9 cellular contexts compared by ENCODE assay signal in the genomic region with DNA sequence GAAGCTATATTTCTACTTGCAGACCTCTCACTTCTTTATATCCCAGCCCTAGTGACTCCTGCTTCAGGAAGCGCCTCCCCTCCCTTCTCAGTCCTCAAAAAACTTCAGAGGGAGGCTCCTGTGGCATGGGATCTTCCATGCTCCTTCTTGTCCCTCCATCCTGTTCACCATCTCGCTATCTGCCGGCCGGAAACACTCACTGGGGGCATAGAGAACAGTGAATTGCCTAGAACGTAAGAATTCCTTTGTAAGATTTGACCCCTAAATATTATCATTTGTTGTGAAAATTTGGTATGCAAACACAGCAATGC.
DNase-seq lines count a peak whose midpoint lies in the region; ATAC-seq and TF ChIP-seq lines count a peak whose summit lies in the region.
"Had no signal": no experiment of that assay in that cellular context is flagged by ENCODE, and none has a peak within 500 bp of the region (broad histone marks: within the 10 kb centered on the region; RNA-seq: fewer than 3 reads in every experiment).

No MANE protein-coding gene starts in this region.

- CTCF ChIA-PET in Caco-2 (lab: Charles Lee) = no interaction called here

- no peak overlapping the region for H3K14ac ChIP-seq in trophoblast cell (ENCODE audit: low read length)

- no peak overlapping the region for H4K8ac ChIP-seq in trophoblast cell (ENCODE audit: low read depth, low read length)

- no peaks in the 10 kb centered on the region for H3K9me3 Mint-ChIP-seq in Caco-2 (ENCODE audit: unreplicated experiment)
- peaks cover 0 to 2% of the 10 kb centered on the region in 2 donors for H3K9me3 Mint-ChIP-seq in effector memory CD8-positive, alpha-beta T cell

- in situ Hi-C loops in G401 (cut with HindIII; ENCODE audit: low sequenced_read_pairs) = no loop called here

- H3K4me3 ChIP-seq in Caco-2 (ENCODE audit: low read depth, low read length) (peak overlapping the region; percentile 26), OCI-LY3 (ENCODE audit: low read length) (peak overlapping the region; percentile 98), trophoblast cell (ENCODE audit: low read depth, low read length) (no peak overlapping the region)

- no CpG with 5 or more reads among the region's 5 CpGs for WGBS in trophoblast cell (ENCODE audit: extremely low coverage, insufficient coverage, insufficient read length)

- H3K9me3 ChIP-seq in Caco-2 (no peaks in the 10 kb centered on the region), OCI-LY3 (ENCODE audit: insufficient read depth, low read length) (no peaks in the 10 kb centered on the region), trophoblast cell (ENCODE audit: insufficient read depth, low read depth, low read length) (no peaks in the 10 kb centered on the region)
- H3K9me3 ChIP-seq: SJSA1 had no signal

- H3K4me1 Mint-ChIP-seq in Caco-2 (ENCODE audit: low read depth, unreplicated experiment) = peaks cover 17% of the 10 kb centered on the region
- H3K4me1 Mint-ChIP-seq in effector memory CD8-positive, alpha-beta T cell (ENCODE audit: low read depth in 2 of 2) = peaks cover 13 to 19% of the 10 kb centered on the region in 2 donors

- TF ChIP-seq CTCF in Caco-2 (IDR thresholded peaks at IDR 0.05; ENCODE audit: insufficient read depth in 1 of 2, low read depth in 1 of 2, low read length in 1 of 2, severe bottlenecking in 1 of 2, unreplicated experiment in 1 of 2) = no peak
- TF ChIP-seq CTCF in OCI-LY3 (IDR thresholded peaks at IDR 0.05; ENCODE audit: low read depth, low read length) = no peak

- no peak for DNase-seq in Caco-2
- DNase-seq in effector memory CD8-positive, alpha-beta T cell = no peak
- DNase-seq in trophoblast cell = peak in 1 of 2 donors; percentile 12
- DNase-seq in ecto neural progenitor cell (ENCODE audit: low spot score) = no peak
- DNase-seq in putamen (ENCODE audit: low spot score) = no peak
- no peak for DNase-seq in G401 (ENCODE audit: low spot score)

- H2AK5ac ChIP-seq in trophoblast cell (ENCODE audit: low read length) = no peak overlapping the region

- no TSS peak for BruUV-seq in Caco-2 (replicated peaks; lab: Mats Ljungman, UMichigan)

- H3K4ac ChIP-seq in trophoblast cell (ENCODE audit: low read depth, low read length) = no peak overlapping the region

- no peak overlapping the region for H3K27ac ChIP-seq in OCI-LY3 (ENCODE audit: low read length)
- H3K27ac ChIP-seq in trophoblast cell (ENCODE audit: low read depth, low read length) = no peak overlapping the region

- no peak overlapping the region for H2BK12ac ChIP-seq in trophoblast cell (ENCODE audit: low read length)

- H2AFZ ChIP-seq in OCI-LY3 (ENCODE audit: low read depth, low read length) = no peak overlapping the region
- no peak overlapping the region for H2AFZ ChIP-seq in trophoblast cell (ENCODE audit: insufficient read depth, low read length, poor library complexity)

- peak overlapping the region; percentile 89 for H3K27ac Mint-ChIP-seq in Caco-2 (ENCODE audit: unreplicated experiment)
- H3K27ac Mint-ChIP-seq in effector memory CD8-positive, alpha-beta T cell = peak overlapping the region; percentile 98 to 99

- H3K4me1 ChIP-seq in Caco-2 (no peaks in the 10 kb centered on the region), OCI-LY3 (ENCODE audit: low read length) (no peaks in the 10 kb centered on the region), trophoblast cell (ENCODE audit: control insufficient read depth in 1 of 2, insufficient read depth in 2 of 2, low read length in 2 of 2) (peaks cover 3 to 10% of the 10 kb centered on the region in 2 experiments)

- POLR2A ChIA-PET in Caco-2 (lab: Charles Lee) = no interaction called here

- no peak overlapping the region for H3K18ac ChIP-seq in trophoblast cell (ENCODE audit: low read length)

- H3K4me2 ChIP-seq in OCI-LY3 (ENCODE audit: low read length) = peak overlapping the region; percentile 47
- H3K4me2 ChIP-seq in trophoblast cell (ENCODE audit: low read length) = peak overlapping the region; percentile 17

- no peaks in the 10 kb centered on the region for H3K79me2 ChIP-seq in OCI-LY3 (ENCODE audit: low read length)
- H3K79me2 ChIP-seq in trophoblast cell (ENCODE audit: control insufficient read depth, insufficient read depth, low read length, poor library complexity) = no peaks in the 10 kb centered on the region

- H3K79me1 ChIP-seq in trophoblast cell (ENCODE audit: low read length) = peaks cover 3% of the 10 kb centered on the region

- H3K36me3 ChIP-seq in Caco-2 (ENCODE audit: control insufficient read depth, insufficient read depth, low read length) (no peaks in the 10 kb centered on the region), OCI-LY3 (replicated peaks; ENCODE audit: low read depth, low read length) (no peaks in the 10 kb centered on the region), trophoblast cell (ENCODE audit: control insufficient read depth in 1 of 2, insufficient read depth in 2 of 2, low read length in 2 of 2) (no peaks in the 10 kb centered on the region)
- H3K36me3 ChIP-seq: SJSA1 had no signal

- intact Hi-C loops in Caco-2 (cut with micrococcal nuclease; ENCODE audit: unreplicated experiment) = loop anchor here (1.0 kb wide), 1 partner anchor 48 kb away; no protein-coding TSS in a partner anchor

- peak overlapping the region; percentile 94 for H3K4me3 Mint-ChIP-seq in Caco-2 (ENCODE audit: unreplicated experiment)
- H3K4me3 Mint-ChIP-seq in effector memory CD8-positive, alpha-beta T cell = peak overlapping the region; percentile 80 to 82

- peaks cover 15% of the 10 kb centered on the region for H3K36me3 Mint-ChIP-seq in Caco-2 (ENCODE audit: insufficient read depth, unreplicated experiment)
- H3K36me3 Mint-ChIP-seq in effector memory CD8-positive, alpha-beta T cell (ENCODE audit: insufficient read depth) = peaks cover 19% of the 10 kb centered on the region

- no peak overlapping the region for H4K12ac ChIP-seq in trophoblast cell (ENCODE audit: low read depth, low read length)

- H4K91ac ChIP-seq in trophoblast cell (ENCODE audit: low read depth, low read length) = peak overlapping the region; percentile 15

- no peaks in the 10 kb centered on the region for H3K27me3 ChIP-seq in Caco-2 (replicated peaks; ENCODE audit: control insufficient read depth, insufficient read depth, low read length)
- no peaks in the 10 kb centered on the region for H3K27me3 ChIP-seq in OCI-LY3 (ENCODE audit: low read depth, low read length)
- H3K27me3 ChIP-seq in trophoblast cell (ENCODE audit: insufficient read depth, low read length) = no peaks in the 10 kb centered on the region
- H3K27me3 ChIP-seq: SJSA1 had no signal

- H2BK5ac ChIP-seq in trophoblast cell (ENCODE audit: low read depth, low read length, poor library complexity) = no peak overlapping the region

- no peaks in the 10 kb centered on the region for H4K20me1 ChIP-seq in OCI-LY3 (ENCODE audit: insufficient read depth, low read length)

- H3K23ac ChIP-seq in trophoblast cell (ENCODE audit: low read length) = no peak overlapping the region

- no peak overlapping the region for H2BK120ac ChIP-seq in trophoblast cell (ENCODE audit: insufficient read depth, low read length, poor library complexity)

- H3K9ac ChIP-seq in OCI-LY3 (ENCODE audit: low read length) = no peak overlapping the region
- no peak overlapping the region for H3K9ac ChIP-seq in trophoblast cell (ENCODE audit: low read length)

- peaks cover 3% of the 10 kb centered on the region for H3K27me3 Mint-ChIP-seq in Caco-2 (ENCODE audit: insufficient read depth, unreplicated experiment)
- H3K27me3 Mint-ChIP-seq in effector memory CD8-positive, alpha-beta T cell = peaks cover 0 to 6% of the 10 kb centered on the region in 2 donors

- no peak for ATAC-seq in effector memory CD8-positive, alpha-beta T cell (replicated peaks)
- no peak for ATAC-seq in HG02798 (IDR thresholded peaks at IDR 0.05; ENCODE audit: poor library complexity, unreplicated experiment)
